ENCODE assay signal across 26 cellular contexts in the genomic region with DNA sequence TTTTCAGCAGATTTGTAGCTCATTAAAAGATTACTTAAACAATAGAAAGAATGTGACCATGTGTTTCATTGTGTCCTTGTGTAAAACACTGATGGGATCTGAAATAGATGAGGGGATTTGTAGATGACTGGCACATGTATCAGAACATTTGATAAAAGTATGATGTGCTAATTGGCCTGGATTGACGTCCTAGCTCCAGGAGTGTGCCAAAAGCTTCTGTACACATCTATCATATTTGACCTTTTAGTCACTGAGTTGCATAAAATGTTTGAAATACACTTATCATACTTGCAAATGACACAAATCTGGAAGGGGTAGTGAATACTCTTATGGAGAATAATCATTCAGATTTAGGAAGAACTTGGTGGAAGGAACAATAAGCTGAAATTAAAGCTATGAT.
"Had no signal": no experiment of that assay in that cellular context is flagged by ENCODE, and none has a peak within 500 bp of the region (broad histone marks: within the 10 kb centered on the region; RNA-seq: fewer than 3 reads in every experiment).

No MANE protein-coding gene starts in this region.

- DNase-seq: hypothalamus; immature natural killer cell; kidney; left colon; left ventricle myocardium inferior; mesendoderm; naive B cell; natural killer cell; nephron progenitor cell; ovary; right cardiac atrium; stimulated activated CD4-positive, alpha-beta T cell treated with anti-CD3 and anti-CD28 coated beads, Interleukin-12 subunit alpha, Interleukin-12 subunit beta, amount 100 ng/mL, for 4 hours; stimulated activated CD4-positive, alpha-beta T cell treated with anti-CD3 and anti-CD28 coated beads, Interleukin-15, amount 100 ng/mL, for 24 hours; stimulated activated CD4-positive, alpha-beta T cell treated with anti-CD3 and anti-CD28 coated beads, Interleukin-2, amount 100 ng/mL, for 24 hours; stimulated activated CD4-positive, alpha-beta T cell treated with anti-CD3 and anti-CD28 coated beads, Interleukin-4, amount 100 ng/mL, for 1 hour; stimulated activated naive B cell treated with anti-CD40 and anti-IgM and Interleukin-4, amounts not matched to agents 10 μg/mL and 1 μg/mL and 100 μg/mL, for 72 hours; stimulated activated naive CD8-positive, alpha-beta T cell treated with anti-CD3 and anti-CD28 coated beads, Interleukin-15, Interleukin-2, amounts not matched to agents 100 U/mL and 50 U/mL, for 24 hours; stomach; testis; thyroid gland; transverse colon; uterus had no signal

- H3K27me3 ChIP-seq: ovary, stomach, testis, thyroid gland, transverse colon, uterus had no signal

- FAIRE-seq: islet of Langerhans had no signal

- H3K4me3 ChIP-seq: left ventricle myocardium inferior, lung, ovary, skin epidermis, stomach, testis, thyroid gland, transverse colon, uterus had no signal

- H3K36me3 ChIP-seq: left ventricle myocardium inferior, ovary, stomach, thyroid gland, transverse colon, uterus had no signal

- H3K9me3 ChIP-seq: left ventricle myocardium inferior, ovary, stomach, testis, thyroid gland, transverse colon, uterus had no signal

- ATAC-seq: left colon; natural killer cell; sciatic nerve; stimulated activated naive B cell treated with anti-CD40 and anti-IgM and Interleukin-4, amounts not matched to agents 10 μg/mL and 1 μg/mL and 100 μg/mL, for 72 hours; stimulated activated naive CD8-positive, alpha-beta T cell treated with anti-CD3 and anti-CD28 coated beads, Interleukin-15, Interleukin-2, amounts not matched to agents 100 U/mL and 50 U/mL, for 24 hours had no signal

- H3K27ac ChIP-seq: left ventricle myocardium inferior, ovary, skin epidermis, stomach, testis, thyroid gland, transverse colon, uterus had no signal
